In the genomic region with DNA sequence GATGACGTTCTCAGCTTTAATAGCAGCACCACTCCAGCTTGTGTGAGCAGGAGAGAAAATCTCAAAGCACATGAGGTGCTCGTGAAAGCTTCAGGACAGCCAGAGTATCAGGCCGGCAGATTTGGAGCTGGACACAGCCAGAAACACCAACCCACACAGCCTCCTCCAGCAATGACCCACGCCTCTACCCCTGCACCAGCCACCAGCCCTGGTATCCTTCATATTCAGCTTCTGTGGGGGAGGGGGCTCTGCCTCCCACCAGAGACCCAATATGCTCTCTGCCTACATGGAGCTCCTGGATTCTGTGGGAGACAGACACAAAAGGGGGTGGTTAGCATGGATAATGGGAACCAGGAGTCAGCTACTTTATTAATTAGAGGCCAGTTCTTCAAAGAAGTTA, we compare ENCODE assay signal across 20 cellular contexts.
DNase-seq lines count a peak whose midpoint lies in the region; ATAC-seq and TF ChIP-seq lines count a peak whose summit lies in the region.
"Had no signal": no experiment of that assay in that cellular context is flagged by ENCODE, and none has a peak within 500 bp of the region (broad histone marks: within the 10 kb centered on the region; RNA-seq: fewer than 3 reads in every experiment).

No MANE protein-coding gene starts in this region.

- intact Hi-C loops in esophagus muscularis mucosa (cut with DNase I) = no loop called here

- H3K9me3 ChIP-seq in HEK293 (ENCODE audit: control insufficient read depth, insufficient read depth, low read depth, low read length) = no peaks in the 10 kb centered on the region
- H3K9me3 ChIP-seq in esophagus muscularis mucosa = no peaks in the 10 kb centered on the region
- H3K9me3 ChIP-seq: A549; BE2C; BLaER1 treated with 17β-estradiol and CSF1 and Interleukin-3, amounts not matched to agents 10 nM and 100 nM; HAP-1 had no signal

- peaks cover 0 to 25% (median 0%) of the 10 kb centered on the region in 4 donors for H3K27me3 ChIP-seq in esophagus muscularis mucosa
- H3K27me3 ChIP-seq: BE2C; BLaER1 treated with 17β-estradiol and CSF1 and Interleukin-3, amounts not matched to agents 10 nM and 100 nM had no signal

- no peaks in the 10 kb centered on the region for H3K36me3 Mint-ChIP-seq in stimulated activated effector memory CD8-positive, alpha-beta T cell treated with anti-CD3 and anti-CD28 coated beads, Interleukin-12 subunit alpha, Interleukin-12 subunit beta, amount 100 ng/mL, for 72 hours
- H3K36me3 Mint-ChIP-seq: CD14-positive monocyte; CD8-positive, alpha-beta memory T cell had no signal

- peak; percentile 17 for ATAC-seq in stimulated activated effector memory CD8-positive, alpha-beta T cell treated with anti-CD3 and anti-CD28 coated beads, Interleukin-12 subunit alpha, Interleukin-12 subunit beta, amount 100 ng/mL, for 72 hours
- ATAC-seq: A549 had no signal

- no peak for TF ChIP-seq POLR2A in esophagus muscularis mucosa (IDR thresholded peaks at IDR 0.05; ENCODE audit: low read depth)

- TF ChIP-seq EP300 in esophagus muscularis mucosa (IDR thresholded peaks at IDR 0.05) = no peak

- H3K4me3 ChIP-seq in HEK293 (ENCODE audit: low read depth, low read length) (no peak overlapping the region), esophagus muscularis mucosa (no peak overlapping the region)
- H3K4me3 ChIP-seq: A549; BLaER1 treated with 17β-estradiol and CSF1 and Interleukin-3, amounts not matched to agents 10 nM and 100 nM; HAP-1 had no signal

- H3K4me1 ChIP-seq in HEK293 (ENCODE audit: control insufficient read depth, insufficient read depth, low read length) = no peaks in the 10 kb centered on the region
- H3K4me1 ChIP-seq in esophagus muscularis mucosa = no peaks in the 10 kb centered on the region
- H3K4me1 ChIP-seq: A549; BLaER1 treated with 17β-estradiol and CSF1 and Interleukin-3, amounts not matched to agents 10 nM and 100 nM; HAP-1 had no signal

- CTCF ChIA-PET in HEK293 (lab: Yijun Ruan, JAX) = interaction anchor here (1.3 to 2.0 kb wide), 4 partner anchors 10 to 29 kb away, joined by 6 to 19 read pairs (median 8); no protein-coding TSS in a partner anchor

- no peaks in the 10 kb centered on the region for H3K36me3 ChIP-seq in HEK293 (ENCODE audit: control insufficient read depth in 2 of 2, insufficient read depth in 1 of 2, low read length in 2 of 2)
- no peaks in the 10 kb centered on the region for H3K36me3 ChIP-seq in esophagus muscularis mucosa
- H3K36me3 ChIP-seq: BE2C; BLaER1 treated with 17β-estradiol and CSF1 and Interleukin-3, amounts not matched to agents 10 nM and 100 nM; HAP-1 had no signal

- no peak overlapping the region for H3K4me3 Mint-ChIP-seq in stimulated activated effector memory CD8-positive, alpha-beta T cell treated with anti-CD3 and anti-CD28 coated beads, Interleukin-12 subunit alpha, Interleukin-12 subunit beta, amount 100 ng/mL, for 72 hours
- H3K4me3 Mint-ChIP-seq: CD14-positive monocyte; CD4-positive, alpha-beta T cell; CD8-positive, alpha-beta memory T cell had no signal

- POLR2A ChIA-PET in HEK293 (lab: Yijun Ruan, JAX) = no interaction called here

- no peak for TF ChIP-seq CTCF in HEK293 (tag by site-specific recombination; IDR thresholded peaks at IDR 0.05)
- no peak for TF ChIP-seq CTCF in esophagus muscularis mucosa (IDR thresholded peaks at IDR 0.05)

- no peaks in the 10 kb centered on the region for H3K9me3 Mint-ChIP-seq in stimulated activated effector memory CD8-positive, alpha-beta T cell treated with anti-CD3 and anti-CD28 coated beads, Interleukin-12 subunit alpha, Interleukin-12 subunit beta, amount 100 ng/mL, for 72 hours
- H3K9me3 Mint-ChIP-seq: CD4-positive, alpha-beta T cell; CD8-positive, alpha-beta memory T cell had no signal

- no peaks in the 10 kb centered on the region for H3K4me1 Mint-ChIP-seq in stimulated activated effector memory CD8-positive, alpha-beta T cell treated with anti-CD3 and anti-CD28 coated beads, Interleukin-12 subunit alpha, Interleukin-12 subunit beta, amount 100 ng/mL, for 72 hours
- H3K4me1 Mint-ChIP-seq: CD14-positive monocyte; CD8-positive, alpha-beta memory T cell had no signal

- WGBS in esophagus muscularis mucosa = 69% methylated on average over 4 of the region's 4 CpGs

- no peak overlapping the region for H3K27ac Mint-ChIP-seq in stimulated activated effector memory CD8-positive, alpha-beta T cell treated with anti-CD3 and anti-CD28 coated beads, Interleukin-12 subunit alpha, Interleukin-12 subunit beta, amount 100 ng/mL, for 72 hours
- H3K27ac Mint-ChIP-seq: CD14-positive monocyte; CD4-positive, alpha-beta T cell; CD8-positive, alpha-beta memory T cell had no signal

- peak; percentile 60 for DNase-seq in esophagus muscularis mucosa (ENCODE audit: extremely low spot score)
- no peak for DNase-seq in stimulated activated effector memory CD8-positive, alpha-beta T cell treated with anti-CD3 and anti-CD28 coated beads, Interleukin-12 subunit alpha, Interleukin-12 subunit beta, amount 100 ng/mL, for 72 hours (ENCODE audit: low spot score in 2 of 2)
- no peak for DNase-seq in NCI-H1048 (lab: John Stamatoyannopoulos, UW)
- no peak for DNase-seq in dermis blood vessel endothelial cell
- no peak for DNase-seq in HuH-7 (ENCODE audit: low spot score)
- DNase-seq: 8988T; ACHN; AML-193; BE2C; CD4-positive, alpha-beta T cell; CD8-positive, alpha-beta memory T cell; DMS 273 treated with DMSO at 0.1 percent for 48 hours; DMS79; EL; GDM1 had no signal

- H3K27ac ChIP-seq in HEK293 (ENCODE audit: extremely low read depth, low read depth, low read length) (no peak overlapping the region), esophagus muscularis mucosa (replicated peaks in 1 of 4) (no peak overlapping the region)
- H3K27ac ChIP-seq: A549; BLaER1 treated with 17β-estradiol and CSF1 and Interleukin-3, amounts not matched to agents 10 nM and 100 nM had no signal

TF ChIP-seq in HEK293, 187 proteins besides CTCF, POLR2A, EP300 and RAD21:
- TF ChIP-seq ZBTB21 (tag by site-specific recombination; IDR thresholded peaks at IDR 0.05) (no peak), ZFP69B (tag by site-specific recombination; IDR thresholded peaks at IDR 0.05) (no peak), ZEB2 (tag by site-specific recombination; IDR thresholded peaks at IDR 0.05) (no peak), EGR2 (tag by site-specific recombination; IDR thresholded peaks at IDR 0.05; ENCODE audit: low read depth) (peak; percentile 93), ZNF776 (tag by site-specific recombination; IDR thresholded peaks at IDR 0.05; ENCODE audit: borderline replicate concordance) (no peak), ZFHX2 (tag by site-specific recombination; conservative IDR thresholded peaks at IDR 0.05) (peak; percentile 73), ZNF155 (tag by site-specific recombination; IDR thresholded peaks at IDR 0.05) (no peak), ZNF837 (tag by site-specific recombination; IDR thresholded peaks at IDR 0.05) (no peak), ZXDB (tag by site-specific recombination; IDR thresholded peaks at IDR 0.05) (no peak), ZNF239 (tag by site-specific recombination; IDR thresholded peaks at IDR 0.05) (no peak)
- TF ChIP-seq, protein P1, sequence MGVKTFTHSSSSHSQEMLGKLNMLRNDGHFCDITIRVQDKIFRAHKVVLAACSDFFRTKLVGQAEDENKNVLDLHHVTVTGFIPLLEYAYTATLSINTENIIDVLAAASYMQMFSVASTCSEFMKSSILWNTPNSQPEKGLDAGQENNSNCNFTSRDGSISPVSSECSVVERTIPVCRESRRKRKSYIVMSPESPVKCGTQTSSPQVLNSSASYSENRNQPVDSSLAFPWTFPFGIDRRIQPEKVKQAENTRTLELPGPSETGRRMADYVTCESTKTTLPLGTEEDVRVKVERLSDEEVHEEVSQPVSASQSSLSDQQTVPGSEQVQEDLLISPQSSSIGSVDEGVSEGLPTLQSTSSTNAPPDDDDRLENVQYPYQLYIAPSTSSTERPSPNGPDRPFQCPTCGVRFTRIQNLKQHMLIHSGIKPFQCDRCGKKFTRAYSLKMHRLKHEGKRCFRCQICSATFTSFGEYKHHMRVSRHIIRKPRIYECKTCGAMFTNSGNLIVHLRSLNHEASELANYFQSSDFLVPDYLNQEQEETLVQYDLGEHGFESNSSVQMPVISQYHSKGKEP (tag by site-specific recombination; IDR thresholded peaks at IDR 0.05) = no peak
